Comparison of ENCODE assay signal across 1 cellular context in genomic region chr2:20051518-20052228, GRCh38.
TF ChIP-seq lines count a peak whose summit lies in the region.

TSS of gene LAPTM4A (minus strand) at chr2:20051628. CDS start at chr2:20051520, 108 bp downstream.

TF ChIP-seq in HepG2, 621 proteins besides CTCF, POLR2A, EP300 and RAD21 (continued from another document and continues in another):
- TF ChIP-seq ZNF576 (CRISPR knock-in tag; IDR thresholded peaks at IDR 0.05) (no peak), ZNF33A (CRISPR knock-in tag; IDR thresholded peaks at IDR 0.05; ENCODE audit: borderline replicate concordance) (peak; percentile 56; the same call in 1 of the 2 replicates), PRDM15 (CRISPR knock-in tag; IDR thresholded peaks at IDR 0.05) (no peak), ZFX (CRISPR knock-in tag; IDR thresholded peaks at IDR 0.05; ENCODE audit: low read depth) (peak; percentile 100), ZBTB7B (CRISPR knock-in tag; IDR thresholded peaks at IDR 0.05) (peak; percentile 51), ZNF678 (CRISPR knock-in tag; IDR thresholded peaks at IDR 0.05) (no peak; the same call in 1 of the 2 replicates), ZNF615 (CRISPR knock-in tag; IDR thresholded peaks at IDR 0.05; ENCODE audit: borderline replicate concordance) (no peak), NR2F6 (IDR thresholded peaks at IDR 0.05) (peak; percentile 62), NR2F6 (CRISPR knock-in tag; IDR thresholded peaks at IDR 0.05) (peak; percentile 6), BRD4 (CRISPR knock-in tag; IDR thresholded peaks at IDR 0.05) (no peak; the same call in none of the 2 replicates), NFE2 (CRISPR knock-in tag; IDR thresholded peaks at IDR 0.05) (no peak), FOXP4 (CRISPR knock-in tag; IDR thresholded peaks at IDR 0.05) (peak; percentile 51), ZNF574 (CRISPR knock-in tag; IDR thresholded peaks at IDR 0.05) (peak; percentile 61; the same call in 1 of the 2 replicates), ARID3A (IDR thresholded peaks at IDR 0.05; ENCODE audit: low read depth, low read length) (peak; percentile 51; the same call in 1 of the 2 replicates), MBNL3 (CRISPR knock-in tag; conservative IDR thresholded peaks at IDR 0.05) (no peak), ATRX (CRISPR knock-in tag; IDR thresholded peaks at IDR 0.05; ENCODE audit: borderline replicate concordance) (0 out of 2 replicates have a peak, but pooled peaks have one; percentile 10), CHCHD3 (CRISPR knock-in tag; IDR thresholded peaks at IDR 0.05) (no peak; the same call in 1 of the 2 replicates), ZNF720 (CRISPR knock-in tag; IDR thresholded peaks at IDR 0.05) (no peak; the same call in 1 of the 2 replicates), ZIK1 (CRISPR knock-in tag; IDR thresholded peaks at IDR 0.05; ENCODE audit: borderline replicate concordance, low read depth) (no peak), GMEB2 (CRISPR knock-in tag; IDR thresholded peaks at IDR 0.05; ENCODE audit: low read depth) (peak; percentile 60; the same call in 1 of the 2 replicates), CBX1 (IDR thresholded peaks at IDR 0.05; ENCODE audit: low read depth) (no peak), EZH2 (conservative IDR thresholded peaks at IDR 0.05; ENCODE audit: low read depth, low read length) (no peak), ZNF747 (CRISPR knock-in tag; IDR thresholded peaks at IDR 0.05; ENCODE audit: borderline replicate concordance) (peak; percentile 96; the same call in 1 of the 2 replicates), REL (CRISPR knock-in tag; conservative IDR thresholded peaks at IDR 0.05) (no peak), ZMYM2 (CRISPR knock-in tag; IDR thresholded peaks at IDR 0.05) (peak; percentile 49; the same call in 1 of the 2 replicates), ZKSCAN1 (IDR thresholded peaks at IDR 0.05; ENCODE audit: low read length) (peak; percentile 31; the same call in 1 of the 2 replicates), IKZF5 (CRISPR knock-in tag; IDR thresholded peaks at IDR 0.05) (peak; percentile 92), AKNA (CRISPR knock-in tag; IDR thresholded peaks at IDR 0.05; ENCODE audit: borderline replicate concordance) (no peak), KDM2A (CRISPR knock-in tag; IDR thresholded peaks at IDR 0.05; ENCODE audit: borderline replicate concordance, low read depth) (peak; percentile 94), FOXC1 (CRISPR knock-in tag; IDR thresholded peaks at IDR 0.05; ENCODE audit: borderline replicate concordance) (peak; percentile 97; the same call in 1 of the 2 replicates), NONO (IDR thresholded peaks at IDR 0.05) (no peak), NONO (CRISPR knock-in tag; conservative IDR thresholded peaks at IDR 0.05) (peak; percentile 95; the same call in 1 of the 2 replicates), MXD4 (CRISPR knock-in tag; IDR thresholded peaks at IDR 0.05) (peak; percentile 87), ZMAT5 (CRISPR knock-in tag; IDR thresholded peaks at IDR 0.05; ENCODE audit: borderline replicate concordance, low read depth) (no peak), ELK4 (CRISPR knock-in tag; IDR thresholded peaks at IDR 0.05; ENCODE audit: borderline replicate concordance) (no peak), ZNF256 (CRISPR knock-in tag; conservative IDR thresholded peaks at IDR 0.05) (no peak), PHF21A (CRISPR knock-in tag; IDR thresholded peaks at IDR 0.05) (peak; percentile 99), SNAPC5 (CRISPR knock-in tag; IDR thresholded peaks at IDR 0.05; ENCODE audit: borderline replicate concordance) (peak; percentile 73; the same call in 1 of the 2 replicates), DMAP1 (CRISPR knock-in tag; IDR thresholded peaks at IDR 0.05) (peak; percentile 100), RCOR2 (CRISPR knock-in tag; IDR thresholded peaks at IDR 0.05) (no peak; the same call in 1 of the 2 replicates), TCF12 (IDR thresholded peaks at IDR 0.05) (no peak), TCF12 (CRISPR knock-in tag; IDR thresholded peaks at IDR 0.05) (no peak)
